ENCODE assay signal across 12 cellular contexts in genomic region chr21:37198989-37199924, GRCh38.
DNase-seq lines count a peak whose midpoint lies in the region; ATAC-seq and TF ChIP-seq lines count a peak whose summit lies in the region.
"Had no signal": no experiment of that assay in that cellular context is flagged by ENCODE, and none has a peak within 500 bp of the region (broad histone marks: within the 10 kb centered on the region; RNA-seq: fewer than 3 reads in every experiment).

No MANE protein-coding gene starts in this region.

- H3K27me3 Mint-ChIP-seq in neural progenitor cell (ENCODE audit: insufficient read depth, low read depth): no peaks in the 10 kb centered on the region

- ATAC-seq in GM21528 (IDR thresholded peaks at IDR 0.05; ENCODE audit: low FRiP score, unreplicated experiment): no peak
- ATAC-seq in HG03354 (IDR thresholded peaks at IDR 0.05; ENCODE audit: poor library complexity, severe bottlenecking, unreplicated experiment): no peak

- no peaks in the 10 kb centered on the region for H3F3A ChIP-seq in neural progenitor cell (ENCODE audit: low read depth)

- peaks cover 5% of the 10 kb centered on the region for H3K4me1 Mint-ChIP-seq in neural progenitor cell

- H3K4me1 ChIP-seq in neural progenitor cell: no peaks in the 10 kb centered on the region
- H3K4me1 ChIP-seq: BLaER1 treated with 17β-estradiol and CSF1 and Interleukin-3, amounts not matched to agents 10 nM and 100 nM; spleen had no signal

- H3K4me3 ChIP-seq in neural progenitor cell: no peak overlapping the region
- H3K4me3 ChIP-seq: BLaER1 treated with 17β-estradiol and CSF1 and Interleukin-3, amounts not matched to agents 10 nM and 100 nM; spleen had no signal

- peak overlapping the region; percentile 33 for H3K27ac Mint-ChIP-seq in neural progenitor cell

- H3K36me3 ChIP-seq in neural progenitor cell: peaks cover 4% of the 10 kb centered on the region

- peak; percentile 86 for DNase-seq in EL
- peak; percentile 65 for DNase-seq in T1000 (lab: John Stamatoyannopoulos, UW)
- DNase-seq in fibroblast of gingiva (ENCODE audit: low read depth): peak; percentile 72
- no peak for DNase-seq in neural progenitor cell (ENCODE audit: low spot score)
- DNase-seq in UCSD-AML1 (lab: John Stamatoyannopoulos, UW; ENCODE audit: unreplicated experiment): no peak
- DNase-seq in stimulated activated CD4-positive, alpha-beta T cell treated with anti-CD3 and anti-CD28 coated beads, Interleukin-12 subunit alpha, Interleukin-12 subunit beta, amount 100 ng/mL, for 4 hours: no peak
- DNase-seq: amygdala, NCI-H524, spleen had no signal

- H3K36me3 Mint-ChIP-seq in neural progenitor cell: peaks cover 60% of the 10 kb centered on the region

- H3K27me3 ChIP-seq in neural progenitor cell: no peaks in the 10 kb centered on the region
- H3K27me3 ChIP-seq: BLaER1 treated with 17β-estradiol and CSF1 and Interleukin-3, amounts not matched to agents 10 nM and 100 nM; spleen had no signal

- no peak overlapping the region for H3K4me2 ChIP-seq in neural progenitor cell
- H3K4me2 ChIP-seq: BLaER1 treated with 17β-estradiol and CSF1 and Interleukin-3, amounts not matched to agents 10 nM and 100 nM had no signal

- peak overlapping the region; percentile 8 for H3K4me3 Mint-ChIP-seq in neural progenitor cell

- H4K20me1 ChIP-seq in neural progenitor cell (ENCODE audit: low read depth): no peaks in the 10 kb centered on the region
- H4K20me1 ChIP-seq: BLaER1 treated with 17β-estradiol and CSF1 and Interleukin-3, amounts not matched to agents 10 nM and 100 nM had no signal

- H3K27ac ChIP-seq in neural progenitor cell: no peak overlapping the region
- H3K27ac ChIP-seq: BLaER1 treated with 17β-estradiol and CSF1 and Interleukin-3, amounts not matched to agents 10 nM and 100 nM; spleen had no signal

- H3K9me3 ChIP-seq in neural progenitor cell (ENCODE audit: low read depth): no peaks in the 10 kb centered on the region
- H3K9me3 ChIP-seq: BLaER1 treated with 17β-estradiol and CSF1 and Interleukin-3, amounts not matched to agents 10 nM and 100 nM; spleen had no signal

- H2AFZ ChIP-seq in neural progenitor cell (replicated peaks): no peak overlapping the region

- no peak for TF ChIP-seq CTCF in neural progenitor cell (IDR thresholded peaks at IDR 0.05)

- no peaks in the 10 kb centered on the region for H3K79me2 ChIP-seq in neural progenitor cell (ENCODE audit: low read depth)

- H3K9ac ChIP-seq in neural progenitor cell: no peak overlapping the region
- H3K9ac ChIP-seq: BLaER1 treated with 17β-estradiol and CSF1 and Interleukin-3, amounts not matched to agents 10 nM and 100 nM had no signal

- no peaks in the 10 kb centered on the region for H3K9me3 Mint-ChIP-seq in neural progenitor cell

Comparison
In these comparisons a context has a peak if more than half of its experiments do, and no peak if none do; other contexts are left out.
1. DNase-seq: peak in EL (single experiment), T1000 (single experiment) and fibroblast of gingiva (single experiment); none in neural progenitor cell (single experiment), UCSD-AML1 (single experiment) and stimulated activated CD4-positive, alpha-beta T cell treated with anti-CD3 and anti-CD28 coated beads, Interleukin-12 subunit alpha, Interleukin-12 subunit beta, amount 100 ng/mL, for 4 hours (single experiment).